8 cellular contexts compared by ENCODE assay signal in genomic region chr10:7410306-7410799, GRCh38. TPM values are rescaled to one million over a fixed set of nuclear protein-coding genes. Genes with fewer than 3 reads are reported as not detected.
DNase-seq lines count a peak whose midpoint lies in the region; ATAC-seq, FAIRE-seq and TF ChIP-seq lines count a peak whose summit lies in the region.

No MANE protein-coding gene starts in this region.

- TF ChIP-seq EP300 in SK-N-SH (IDR thresholded peaks at IDR 0.05; ENCODE audit: borderline replicate concordance in 1 of 2, low read depth in 1 of 2, low read length in 1 of 2): no peak

- H4K20me1 ChIP-seq in SK-N-SH (ENCODE audit: insufficient read depth): no peaks in the 10 kb centered on the region

- TF ChIP-seq CTCF in SK-N-SH (IDR thresholded peaks at IDR 0.05): no peak
- TF ChIP-seq CTCF in bronchial epithelial cell (IDR thresholded peaks at IDR 0.05; ENCODE audit: insufficient read depth, low read length, severe bottlenecking): no peak
- no peak for TF ChIP-seq CTCF in left lung (IDR thresholded peaks at IDR 0.05)

- 1% methylated on average over 25 of the region's 35 CpGs for WGBS in SK-N-SH (ENCODE audit: low lambda C conversion rate)

- H3K9me2 ChIP-seq in SK-N-SH: no peaks in the 10 kb centered on the region

- H3K27me3 Mint-ChIP-seq in stimulated activated memory B cell treated with anti-CD40 and anti-IgM and Interleukin-4, amounts not matched to agents 10 μg/mL and 1 μg/mL and 100 μg/mL, for 72 hours: no peaks in the 10 kb centered on the region

- peaks cover 2% of the 10 kb centered on the region for H3K36me3 Mint-ChIP-seq in stimulated activated memory B cell treated with anti-CD40 and anti-IgM and Interleukin-4, amounts not matched to agents 10 μg/mL and 1 μg/mL and 100 μg/mL, for 72 hours

- no peak overlapping the region for H3K9ac ChIP-seq in SK-N-SH

- CTCF ChIA-PET in SK-N-SH (lab: Yijun Ruan, JAX): interaction anchor here (0.6 to 6.9 kb wide), 9 partner anchors 19 to 1380 kb away, joined by 3 to 72 read pairs (median 3); no protein-coding TSS in a partner anchor

- H3K9me3 Mint-ChIP-seq in stimulated activated memory B cell treated with anti-CD40 and anti-IgM and Interleukin-4, amounts not matched to agents 10 μg/mL and 1 μg/mL and 100 μg/mL, for 72 hours: no peaks in the 10 kb centered on the region

- no peak for TF ChIP-seq RAD21 in SK-N-SH (IDR thresholded peaks at IDR 0.05; ENCODE audit: low read length)

- H3K27me3 ChIP-seq in SK-N-SH (ENCODE audit: insufficient read depth): peaks cover 38% of the 10 kb centered on the region
- H3K27me3 ChIP-seq in bronchial epithelial cell (ENCODE audit: control insufficient read depth, insufficient read depth, low read length): peaks cover 57% of the 10 kb centered on the region
- peaks cover 25 to 69% of the 10 kb centered on the region in 2 donors for H3K27me3 ChIP-seq in left lung

- peaks cover 60% of the 10 kb centered on the region for H3K4me1 Mint-ChIP-seq in stimulated activated memory B cell treated with anti-CD40 and anti-IgM and Interleukin-4, amounts not matched to agents 10 μg/mL and 1 μg/mL and 100 μg/mL, for 72 hours

- peak overlapping the region; percentile 88 for H3K27ac Mint-ChIP-seq in stimulated activated memory B cell treated with anti-CD40 and anti-IgM and Interleukin-4, amounts not matched to agents 10 μg/mL and 1 μg/mL and 100 μg/mL, for 72 hours

- peak; percentile 14 for ATAC-seq in GM18498 (IDR thresholded peaks at IDR 0.05; ENCODE audit: unreplicated experiment)
- ATAC-seq in left lung: peak; percentile 1
- ATAC-seq in stimulated activated memory B cell treated with anti-CD40 and anti-IgM and Interleukin-4, amounts not matched to agents 10 μg/mL and 1 μg/mL and 100 μg/mL, for 72 hours: peak; percentile 32
- no peak for ATAC-seq in GM21528 (IDR thresholded peaks at IDR 0.05; ENCODE audit: low FRiP score, unreplicated experiment)
- no peak for ATAC-seq in GM21526 (IDR thresholded peaks at IDR 0.05; ENCODE audit: low FRiP score, unreplicated experiment)

- H3K4me3 ChIP-seq in SK-N-SH (ENCODE audit: low read depth in 2 of 2, low read length in 1 of 2) (peak overlapping the region; percentile 57 to 72), bronchial epithelial cell (ENCODE audit: low read depth, low read length) (peak overlapping the region; percentile 41), left lung (peak overlapping the region; percentile 64 to 69)

- peak overlapping the region; percentile 87 for H2AFZ ChIP-seq in SK-N-SH (ENCODE audit: low read depth)

- POLR2A ChIA-PET in SK-N-SH (lab: Yijun Ruan, JAX): interaction anchor here (0.6 to 0.8 kb wide), 7 partner anchors 38 to 497 kb away, joined by 3 to 4 read pairs (median 3); no protein-coding TSS in a partner anchor

- H3K4me2 ChIP-seq in SK-N-SH: peak overlapping the region; percentile 94

- no peaks in the 10 kb centered on the region for H3K9me3 ChIP-seq in SK-N-SH
- H3K9me3 ChIP-seq in left lung: no peaks in the 10 kb centered on the region

- H3K27ac ChIP-seq in SK-N-SH (ENCODE audit: low read depth in 2 of 2, low read length in 1 of 2): peak overlapping the region in 1 of 2 experiments; percentile 60; a peak in 2 of 4 replicates
- H3K27ac ChIP-seq in left lung: peak overlapping the region; percentile 42 to 58

- no peaks in the 10 kb centered on the region for H3F3A ChIP-seq in SK-N-SH (replicated peaks; ENCODE audit: insufficient read depth)

- H3K36me3 ChIP-seq in SK-N-SH (replicated peaks in 1 of 2; ENCODE audit: control insufficient read depth in 1 of 2, insufficient read depth in 2 of 2, low read length in 1 of 2) (no peaks in the 10 kb centered on the region), bronchial epithelial cell (ENCODE audit: control insufficient read depth, insufficient read depth, low read length) (no peaks in the 10 kb centered on the region), left lung (no peaks in the 10 kb centered on the region)

- H3K4me3 Mint-ChIP-seq in stimulated activated memory B cell treated with anti-CD40 and anti-IgM and Interleukin-4, amounts not matched to agents 10 μg/mL and 1 μg/mL and 100 μg/mL, for 72 hours: peak overlapping the region; percentile 91

- intact Hi-C loops in left lung (cut with DNase I): loop anchor here in 1 of 2 donors (10.0 kb wide), 1 partner anchor 496 kb away; no protein-coding TSS in a partner anchor

- no peaks in the 10 kb centered on the region for H3K79me2 ChIP-seq in SK-N-SH (ENCODE audit: insufficient read depth)

- DNase-seq in SK-N-SH (peak; percentile 60), bronchial epithelial cell (ENCODE audit: low read depth) (no peak), left lung (peak in 1 of 2 donors; percentile 38), GM19240 (ENCODE audit: insufficient read length, low spot score) (no peak)

- no peak for FAIRE-seq in bronchial epithelial cell (lab: Jason Lieb, UNC)

- H3K4me1 ChIP-seq in SK-N-SH (ENCODE audit: control insufficient read depth in 1 of 2, insufficient read depth in 2 of 2, low read depth in 1 of 2, low read length in 1 of 2): peaks cover 0 to 15% of the 10 kb centered on the region in 2 experiments; a peak in 1 of 4 replicates
- peaks cover 15 to 70% of the 10 kb centered on the region in 2 donors for H3K4me1 ChIP-seq in left lung

TF ChIP-seq in SK-N-SH, 30 proteins besides CTCF, POLR2A, EP300 and RAD21:
- TF ChIP-seq POLR2AphosphoS5 (IDR thresholded peaks at IDR 0.05; ENCODE audit: low read depth, low read length): no peak
- TF ChIP-seq PBX3 (IDR thresholded peaks at IDR 0.05): no peak
- no peak for TF ChIP-seq EZH2phosphoT487 (IDR thresholded peaks at IDR 0.05; ENCODE audit: borderline replicate concordance, low read depth)
- TF ChIP-seq ELF1 (IDR thresholded peaks at IDR 0.05): no peak
- TF ChIP-seq YY1 (IDR thresholded peaks at IDR 0.05; ENCODE audit: low read depth): no peak
- TF ChIP-seq USF1 (IDR thresholded peaks at IDR 0.05; ENCODE audit: borderline replicate concordance, low read depth): no peak
- no peak for TF ChIP-seq SMC3 (IDR thresholded peaks at IDR 0.05; ENCODE audit: low read depth, low read length)
- no peak for TF ChIP-seq JUND (IDR thresholded peaks at IDR 0.05)
TF ChIP-seq in SK-N-SH: peak in this region for 0.

RNA-seq across cellular contexts. Expression of gene SFMBT2, which starts 0.5 kb away (rescaled TPM):
- 0.20 and 0.49 TPM in 2 replicates for polyA plus RNA-seq in SK-N-SH (2012; rRNA removed)
- 0.37 and 0.55 TPM in 2 replicates for polyA plus RNA-seq in SK-N-SH (2012; cell fraction: cytosol; rRNA removed)
- 0.83 and 0.92 TPM in 2 replicates for polyA plus RNA-seq in SK-N-SH (2012; cell fraction: nucleus; rRNA removed)
- total RNA-seq in bronchial epithelial cell (under 0.01 TPM in 2 replicates), left lung (10 to 100 TPM in 1 of 2 donors, 1 to 10 TPM in 1; 6.0 to 12.6 TPM)

Comparison
In these comparisons a context has a peak if more than half of its experiments do, and no peak if none do; other contexts are left out.
1. ATAC-seq: peak in GM18498 (single experiment), left lung (single experiment) and stimulated activated memory B cell treated with anti-CD40 and anti-IgM and Interleukin-4, amounts not matched to agents 10 μg/mL and 1 μg/mL and 100 μg/mL, for 72 hours (single experiment); none in GM21528 (single experiment) and GM21526 (single experiment).
2. Peak in every context shown above with its lines, with median percentiles within 50 percentile points of each other: H3K4me3 ChIP-seq.